18 cellular contexts compared by ENCODE assay signal in the genomic region with DNA sequence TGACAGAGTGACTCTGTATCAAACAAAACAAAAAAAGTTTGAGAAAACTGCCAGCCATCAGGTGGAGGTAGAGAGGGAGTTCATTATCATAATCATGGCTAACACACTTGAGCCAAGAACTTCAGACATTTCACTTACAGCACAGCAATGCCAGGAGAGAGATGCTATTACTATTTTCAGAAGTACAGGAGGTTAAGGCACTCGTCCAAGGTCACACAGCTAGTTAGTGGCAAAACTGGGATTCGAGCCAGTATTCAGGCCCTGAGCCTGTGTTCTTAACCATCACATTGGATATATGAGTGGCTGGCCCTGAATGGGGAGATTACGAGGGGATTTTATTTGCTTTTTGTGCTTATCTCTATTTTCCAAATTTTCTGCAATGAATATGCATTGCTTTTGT. TPM values are rescaled to one million over a fixed set of nuclear protein-coding genes. Genes with fewer than 3 reads are reported as not detected.
DNase-seq lines count a peak whose midpoint lies in the region; ATAC-seq and TF ChIP-seq lines count a peak whose summit lies in the region.
"Had no signal": no experiment of that assay in that cellular context is flagged by ENCODE, and none has a peak within 500 bp of the region (broad histone marks: within the 10 kb centered on the region; RNA-seq: fewer than 3 reads in every experiment).

No MANE protein-coding gene starts in this region.

- no peak overlapping the region for H3K9ac ChIP-seq in adipocyte (ENCODE audit: low read length)

- H3K27me3 ChIP-seq in adipocyte (replicated peaks; ENCODE audit: control insufficient read depth, insufficient read depth, low read length) = peaks cover 72% of the 10 kb centered on the region

- intact Hi-C loops in left cardiac atrium (cut with DNase I) = loop anchor here in 1 of 2 donors (10.0 kb wide), 2 partner anchors 113 to 173 kb away; no protein-coding TSS in a partner anchor

- H3K9me3 ChIP-seq in adipocyte (ENCODE audit: control insufficient read depth, low read length) = no peaks in the 10 kb centered on the region
- H3K9me3 ChIP-seq: esophagus squamous epithelium had no signal

- no peaks in the 10 kb centered on the region for H3K4me1 ChIP-seq in adipocyte (ENCODE audit: control insufficient read depth, insufficient read depth, low read length)
- H3K4me1 ChIP-seq: esophagus squamous epithelium had no signal

- H3K4me3 ChIP-seq in adipocyte (ENCODE audit: low read length) = no peak overlapping the region
- H3K4me3 ChIP-seq in skeletal muscle cell (ENCODE audit: low read depth, low read length) = no peak overlapping the region
- H3K4me3 ChIP-seq: esophagus squamous epithelium had no signal

- peak; percentile 83 to 84 for ATAC-seq in left cardiac atrium
- ATAC-seq: left colon, T-cell had no signal

- no peak for TF ChIP-seq CTCF in GM13977 (IDR thresholded peaks at IDR 0.05; ENCODE audit: extremely low read depth, insufficient read depth, missing control alignments)

- no peaks in the 10 kb centered on the region for H3K36me3 ChIP-seq in adipocyte (ENCODE audit: control insufficient read depth, insufficient read depth, low read length, severe bottlenecking)
- H3K36me3 ChIP-seq: esophagus squamous epithelium had no signal

- in situ Hi-C loops in GM13977 (cut with MboI; ENCODE audit: low pct_unique_long_range_greater_than_20kb, low sequenced_read_pairs, unreplicated experiment) = no loop called here

- DNase-seq in adipocyte (ENCODE audit: low read depth) (peak; percentile 10), dermis blood vessel endothelial cell (peak; percentile 25), left cardiac atrium (peak; percentile 55), skeletal muscle cell (ENCODE audit: low read depth) (peak; percentile 26), nucleus accumbens (lab: John Stamatoyannopoulos, UW) (no peak), NCI-H345 (lab: John Stamatoyannopoulos, UW) (no peak), GM13977 (ENCODE audit: low spot score) (no peak)
- DNase-seq in activated naive CD4-positive, alpha-beta T cell treated with anti-CD3 and anti-CD28 coated beads, Interleukin-2, amount 50 U/mL, for 16 hours = no peak
- DNase-seq: activated CD4-positive, alpha-beta T cell treated with anti-CD3 and anti-CD28 coated beads, Interleukin-2, amount 50 U/mL, for 48 hours; activated naive CD4-positive, alpha-beta T cell treated with anti-CD3 and anti-CD28 coated beads for 36 hours; activated T-cell treated with anti-CD3 and anti-CD28 coated beads for 4 hours; esophagus squamous epithelium; left colon; NCI-H1694 treated with DMSO at 0.1 percent for 48 hours; NCI-H446 treated with DMSO at 0.1 percent for 48 hours; SHP77 treated with DMSO at 0.1 percent for 48 hours; stimulated activated CD4-positive, alpha-beta T cell treated with anti-CD3 and anti-CD28 coated beads, Interleukin-2, amount 100 ng/mL, for 24 hours; T-cell had no signal

RNA-seq across cellular contexts. Expression of gene UNC5B, which starts 24.8 kb away (rescaled TPM):
- total RNA-seq in dermis blood vessel endothelial cell = 12.1 and 15.1 TPM in 2 replicates
- total RNA-seq in left cardiac atrium = 10 to 100 TPM; 12.4 to 17.7 TPM

Comparison
In these comparisons a context has a peak if more than half of its experiments do, and no peak if none do; other contexts are left out.
1. DNase-seq: peak in adipocyte (single experiment), dermis blood vessel endothelial cell (single experiment), left cardiac atrium (single experiment) and skeletal muscle cell (single experiment); none in activated naive CD4-positive, alpha-beta T cell treated with anti-CD3 and anti-CD28 coated beads, Interleukin-2, amount 50 U/mL, for 16 hours (single experiment), nucleus accumbens (0 of 56), NCI-H345 (single experiment) and GM13977 (single experiment).